1 cellular context compared by ENCODE assay signal in genomic region chr12:19916193-19916498, GRCh38.
TF ChIP-seq lines count a peak whose summit lies in the region.

No MANE protein-coding gene starts in this region.

TF ChIP-seq in HCT116, 20 proteins besides CTCF, POLR2A, EP300 and RAD21 (continued from another document):
- TF ChIP-seq REST (IDR thresholded peaks at IDR 0.05; ENCODE audit: low read depth) (no peak), ZFX (IDR thresholded peaks at IDR 0.05) (no peak), SIN3A (IDR thresholded peaks at IDR 0.05; ENCODE audit: low read depth) (no peak), CBX3 (IDR thresholded peaks at IDR 0.05; ENCODE audit: low read depth) (no peak), CEBPB (IDR thresholded peaks at IDR 0.05; ENCODE audit: low read depth) (no peak), FOSL1 (IDR thresholded peaks at IDR 0.05; ENCODE audit: low read depth) (no peak), EZH2 (IDR thresholded peaks at IDR 0.05) (no peak), ATF3 (IDR thresholded peaks at IDR 0.05) (no peak), ELF1 (IDR thresholded peaks at IDR 0.05; ENCODE audit: borderline replicate concordance, low read depth) (no peak), SP1 (IDR thresholded peaks at IDR 0.05; ENCODE audit: low read depth) (no peak)
TF ChIP-seq in HCT116: peak in this region for 0.
